9 cellular contexts compared by ENCODE assay signal in genomic region chr3:10744098-10744465, GRCh38.
DNase-seq lines count a peak whose midpoint lies in the region; ATAC-seq and TF ChIP-seq lines count a peak whose summit lies in the region.
"Had no signal": no experiment of that assay in that cellular context is flagged by ENCODE, and none has a peak within 500 bp of the region (broad histone marks: within the 10 kb centered on the region; RNA-seq: fewer than 3 reads in every experiment).

No MANE protein-coding gene starts in this region.

- peak; percentile 10 for DNase-seq in activated T-cell treated with anti-CD3 and anti-CD28 coated beads for 48 hours (ENCODE audit: low read depth)
- DNase-seq in activated T-cell treated with anti-CD3 and anti-CD28 coated beads for 4 hours = no peak
- DNase-seq in NB4 (ENCODE audit: low read depth) = peak; percentile 44
- DNase-seq in activated T-cell treated with anti-CD3 and anti-CD28 coated beads, Interleukin-2, amount 50 U/mL, for 48 hours = peak; percentile 33 to 37
- peak; percentile 25 for DNase-seq in retina
- DNase-seq in DMS153 treated with DMSO at 0.1 percent for 48 hours (lab: John Stamatoyannopoulos, UW; ENCODE audit: unreplicated experiment) = no peak
- no peak for DNase-seq in aorta

- peak; percentile 6 for TF ChIP-seq CTCF in NB4 (IDR thresholded peaks at IDR 0.05; ENCODE audit: low read depth, low read length)

- intact Hi-C loops in aorta (cut with DNase I) = no loop called here

- ATAC-seq in GM21367 (IDR thresholded peaks at IDR 0.05; ENCODE audit: unreplicated experiment) (no peak), aorta (ENCODE audit: low FRiP score) (no peak)

- TF ChIP-seq POLR2A in NB4 (IDR thresholded peaks at IDR 0.05; ENCODE audit: extremely low read depth, insufficient read length) = no peak

- H3K9me3 ChIP-seq in aorta (ENCODE audit: control insufficient read depth, low read length) = no peaks in the 10 kb centered on the region
- H3K9me3 ChIP-seq: HAP-1 had no signal

- 26 to 28% methylated on average over 7 of the region's 7 CpGs for WGBS in aorta, 2 donors

- H3K27me3 ChIP-seq in aorta (ENCODE audit: control insufficient read depth in 1 of 2, insufficient read depth in 2 of 2, low read length in 1 of 2) = no peaks in the 10 kb centered on the region

- no peaks in the 10 kb centered on the region for H3K4me1 ChIP-seq in aorta (ENCODE audit: control insufficient read depth in 1 of 2, insufficient read depth in 2 of 2, low read length in 2 of 2)
- H3K4me1 ChIP-seq: HAP-1 had no signal

- H3K4me3 ChIP-seq in NB4 (ENCODE audit: low read depth, low read length) (no peak overlapping the region), aorta (ENCODE audit: low read length in 2 of 2) (no peak overlapping the region)
- H3K4me3 ChIP-seq: HAP-1 had no signal

- no peaks in the 10 kb centered on the region for H3K36me3 ChIP-seq in aorta (ENCODE audit: control insufficient read depth in 1 of 2, insufficient read depth in 2 of 2, low read length in 1 of 2)
- H3K36me3 ChIP-seq: HAP-1 had no signal

- H3K27ac ChIP-seq in aorta (ENCODE audit: low read depth in 1 of 2, low read length in 2 of 2) = no peak overlapping the region

Comparison
In these comparisons a context has a peak if more than half of its experiments do, and no peak if none do; other contexts are left out.
1. DNase-seq: peak in activated T-cell treated with anti-CD3 and anti-CD28 coated beads for 48 hours (single experiment), NB4 (single experiment), activated T-cell treated with anti-CD3 and anti-CD28 coated beads, Interleukin-2, amount 50 U/mL, for 48 hours (2 of 2) and retina (single experiment); none in activated T-cell treated with anti-CD3 and anti-CD28 coated beads for 4 hours (single experiment), DMS153 treated with DMSO at 0.1 percent for 48 hours (single experiment) and aorta (0 of 2).